ENCODE assay signal across 19 cellular contexts in genomic region chr15:88018865-88019626, GRCh38.
A peak's percentile ranks its signal among the peaks of the same experiment; 100 is the strongest.
DNase-seq lines count a peak whose midpoint lies in the region; ATAC-seq and TF ChIP-seq lines count a peak whose summit lies in the region.
"Had no signal": no experiment of that assay in that cellular context is flagged by ENCODE, and none has a peak within 500 bp of the region (broad histone marks: within the 10 kb centered on the region; RNA-seq: fewer than 3 reads in every experiment).

No MANE protein-coding gene starts in this region.

- DNase-seq in AG04449 (ENCODE audit: low read depth, low spot score) (peak; percentile 17), HS-5 (ENCODE audit: low read depth) (peak; percentile 23), astrocyte of the hippocampus (ENCODE audit: low read depth, low spot score) (peak; percentile 68), iris pigment epithelial cell (ENCODE audit: low read depth) (peak; percentile 13), upper lobe of left lung (no peak), DMS53 (lab: John Stamatoyannopoulos, UW) (no peak)
- DNase-seq: activated CD4-positive, alpha-beta T cell treated with anti-CD3 and anti-CD28 coated beads, Interleukin-2, amount 50 U/mL, for 4 hours; activated T-cell treated with anti-CD3 and anti-CD28 coated beads, Interleukin-2, amount 50 U/mL, for 72 hours; foreskin melanocyte; GDM1; lower lobe of right lung; MG63; NCI-H1930; NCI-H69; PC-3; psoas muscle; stimulated activated naive CD8-positive, alpha-beta T cell treated with anti-CD3 and anti-CD28 coated beads, Interleukin-15, amount 100 ng/mL, for 72 hours had no signal

- H3K4me1 ChIP-seq in upper lobe of left lung, result no peaks in the 10 kb centered on the region
- H3K4me1 ChIP-seq: lower lobe of right lung, psoas muscle had no signal

- no peak for TF ChIP-seq POLR2A in upper lobe of left lung (IDR thresholded peaks at IDR 0.05)

- no peak for ATAC-seq in HG03159 (IDR thresholded peaks at IDR 0.05; ENCODE audit: unreplicated experiment)
- ATAC-seq in upper lobe of left lung (ENCODE audit: low FRiP score in 2 of 2), result no peak
- no peak for ATAC-seq in HG03354 (IDR thresholded peaks at IDR 0.05; ENCODE audit: poor library complexity, severe bottlenecking, unreplicated experiment)
- ATAC-seq: activated T-cell treated with anti-CD3 and anti-CD28 coated beads, Interleukin-2, amount 50 U/mL, for 72 hours; lower lobe of right lung; PC-3; stimulated activated naive CD8-positive, alpha-beta T cell treated with anti-CD3 and anti-CD28 coated beads, Interleukin-15, amount 100 ng/mL, for 72 hours had no signal

- H3K9me3 ChIP-seq in upper lobe of left lung, result no peaks in the 10 kb centered on the region
- H3K9me3 ChIP-seq: lower lobe of right lung, MG63, psoas muscle had no signal

- TF ChIP-seq EP300 in upper lobe of left lung (IDR thresholded peaks at IDR 0.05), result no peak

- POLR2A ChIA-PET in AG04449 (lab: Yijun Ruan, JAX), result no interaction called here

- H3K27ac ChIP-seq in upper lobe of left lung, result no peak overlapping the region
- H3K27ac ChIP-seq: lower lobe of right lung, psoas muscle had no signal

- CTCF ChIA-PET in AG04449 (lab: Yijun Ruan, JAX), result interaction anchor here (1.2 kb wide), 1 partner anchor 10 kb away, joined by 4 read pairs; no protein-coding TSS in a partner anchor

- H3K4me3 ChIP-seq in AG04449 (ENCODE audit: low read depth, low read length) (no peak overlapping the region), upper lobe of left lung (no peak overlapping the region)
- H3K4me3 ChIP-seq: lower lobe of right lung, MG63, psoas muscle had no signal

- TF ChIP-seq CTCF in AG04449 (IDR thresholded peaks at IDR 0.05; ENCODE audit: insufficient read depth, low read length, missing control alignments), result no peak
- no peak for TF ChIP-seq CTCF in upper lobe of left lung (IDR thresholded peaks at IDR 0.05)

- WGBS in upper lobe of left lung, 2 donors, result 83 to 86% methylated on average over 1 of the region's 1 CpG

- no peaks in the 10 kb centered on the region for H3K36me3 ChIP-seq in upper lobe of left lung
- H3K36me3 ChIP-seq: lower lobe of right lung, MG63 had no signal

- H3K27me3 ChIP-seq in upper lobe of left lung, result no peaks in the 10 kb centered on the region
- H3K27me3 ChIP-seq: MG63 had no signal

Comparison
In these comparisons a context has a peak if more than half of its experiments do, and no peak if none do; other contexts are left out.
1. DNase-seq: peak in AG04449 (single experiment), HS-5 (single experiment), astrocyte of the hippocampus (single experiment) and iris pigment epithelial cell (single experiment); none in upper lobe of left lung (0 of 2) and DMS53 (single experiment).